29 cellular contexts compared by ENCODE assay signal in the genomic region with DNA sequence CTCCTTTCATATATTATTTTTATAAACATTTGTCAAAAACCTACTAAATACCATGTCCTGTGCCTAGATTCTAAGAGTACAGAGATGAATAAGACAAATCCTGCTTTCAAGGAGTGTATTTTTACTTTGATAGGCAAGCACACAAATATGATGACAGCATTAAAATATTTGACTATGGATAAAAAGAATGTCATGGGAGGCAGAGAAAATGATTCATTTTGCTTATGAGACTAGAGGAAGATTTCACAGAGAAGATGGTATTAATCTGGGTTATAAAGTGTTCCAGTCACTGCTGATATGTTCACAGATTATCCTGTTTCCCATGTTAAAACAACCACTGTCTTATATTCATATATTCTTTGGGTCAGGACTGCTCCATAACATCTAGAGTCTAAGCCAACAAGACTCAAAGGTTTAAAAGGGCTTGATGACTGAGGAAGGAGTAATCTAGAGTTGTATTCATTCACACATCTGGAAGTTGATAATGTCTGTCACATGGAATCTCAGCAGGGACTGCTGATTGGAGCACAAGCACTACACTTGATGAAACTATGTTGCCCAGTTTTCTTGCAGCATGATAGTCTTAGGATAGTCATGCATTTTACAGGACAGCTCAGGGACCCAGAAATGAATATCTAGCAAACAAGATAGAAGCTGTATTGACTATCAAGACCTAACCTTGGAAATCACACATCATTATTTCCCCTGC.
DNase-seq lines count a peak whose midpoint lies in the region; ATAC-seq and TF ChIP-seq lines count a peak whose summit lies in the region.
"Had no signal": no experiment of that assay in that cellular context is flagged by ENCODE, and none has a peak within 500 bp of the region (broad histone marks: within the 10 kb centered on the region; RNA-seq: fewer than 3 reads in every experiment).

No MANE protein-coding gene starts in this region.

- no peak for TF ChIP-seq CTCF in CD4-positive, alpha-beta T cell (IDR thresholded peaks at IDR 0.05)
- TF ChIP-seq CTCF in IMR-90 (conservative IDR thresholded peaks at IDR 0.05; ENCODE audit: low read depth, low read length), result no peak
- no peak for TF ChIP-seq CTCF in epithelial cell of esophagus (IDR thresholded peaks at IDR 0.05; ENCODE audit: insufficient read depth, low read depth, low read length, missing control alignments)

- no peak overlapping the region for H4K91ac ChIP-seq in IMR-90 (ENCODE audit: insufficient read depth, low read depth, low read length)

- H3K4me1 Mint-ChIP-seq in CD4-positive, alpha-beta T cell (ENCODE audit: low read depth), result peaks cover 64% of the 10 kb centered on the region
- H3K4me1 Mint-ChIP-seq: memory B cell, neural progenitor cell had no signal

- H3K14ac ChIP-seq in IMR-90 (replicated peaks; ENCODE audit: low read depth, low read length), result no peak overlapping the region

- no peak overlapping the region for H2AK9ac ChIP-seq in IMR-90 (replicated peaks; ENCODE audit: low read depth, low read length, poor library complexity)

- H4K5ac ChIP-seq in IMR-90 (ENCODE audit: low read depth, low read length), result no peak overlapping the region

- TF ChIP-seq POLR2A in IMR-90 (IDR thresholded peaks at IDR 0.05; ENCODE audit: low read depth, low read length), result no peak

- no peak overlapping the region for H3K4me3 Mint-ChIP-seq in CD4-positive, alpha-beta T cell
- H3K4me3 Mint-ChIP-seq: activated naive CD8-positive, alpha-beta T cell; central memory CD8-positive, alpha-beta T cell; endodermal cell; memory B cell; neural progenitor cell; stimulated activated naive CD8-positive, alpha-beta T cell treated with anti-CD3 and anti-CD28 coated beads, Interleukin-15, Interleukin-2, amounts not matched to agents 100 ng/mL and 50 ng/mL, for 24 hours had no signal

- no peaks in the 10 kb centered on the region for H4K20me1 ChIP-seq in IMR-90 (ENCODE audit: insufficient read depth, low read length)
- H4K20me1 ChIP-seq: BLaER1 had no signal

- TF ChIP-seq RAD21 in IMR-90 (IDR thresholded peaks at IDR 0.05; ENCODE audit: low read length), result no peak

- no peak for ATAC-seq in CD4-positive, alpha-beta T cell (ENCODE audit: poor library complexity)
- ATAC-seq in IMR-90 (ENCODE audit: low read depth) (peak; percentile 51), GM19324 (IDR thresholded peaks at IDR 0.05; ENCODE audit: low FRiP score, unreplicated experiment) (no peak), HG03108 (IDR thresholded peaks at IDR 0.05; ENCODE audit: unreplicated experiment) (no peak)
- ATAC-seq: esophagus mucosa, K562, left colon, right cardiac atrium had no signal

- no peak overlapping the region for H2BK120ac ChIP-seq in IMR-90 (ENCODE audit: low read depth, low read length)

- DNase-seq in CD4-positive, alpha-beta T cell, result no peak
- peak; percentile 46 for DNase-seq in IMR-90
- DNase-seq in epithelial cell of esophagus (ENCODE audit: low read depth), result peak; percentile 12
- peak; percentile 22 for DNase-seq in non-pigmented ciliary epithelial cell (ENCODE audit: low read depth)
- no peak for DNase-seq in HEK293T (ENCODE audit: extremely low spot score)
- DNase-seq: activated CD4-positive, alpha-beta T cell treated with anti-CD3 and anti-CD28 coated beads for 48 hours; activated effector memory CD4-positive, alpha-beta T cell treated with Interleukin-2 at 50 U/mL for 16 hours; activated T-cell treated with anti-CD3 and anti-CD28 coated beads, Interleukin-2, amount 50 U/mL, for 1 hour; endodermal cell; GDM1; hypothalamus; left colon; NCI-H1092; NCI-H1694; posterior cingulate gyrus; right cardiac atrium; spleen; stimulated activated CD8-positive, alpha-beta memory T cell treated with anti-CD3 and anti-CD28 coated beads, Interleukin-4, amount 100 ng/mL, for 48 hours; testis had no signal

- no peaks in the 10 kb centered on the region for H3K36me3 ChIP-seq in IMR-90 (ENCODE audit: control insufficient read depth, insufficient read depth, low read length)
- H3K36me3 ChIP-seq: BLaER1, neural progenitor cell, spleen had no signal

- no peaks in the 10 kb centered on the region for H3K27me3 Mint-ChIP-seq in CD4-positive, alpha-beta T cell
- H3K27me3 Mint-ChIP-seq: activated naive CD8-positive, alpha-beta T cell; central memory CD8-positive, alpha-beta T cell; memory B cell; stimulated activated naive CD8-positive, alpha-beta T cell treated with anti-CD3 and anti-CD28 coated beads, Interleukin-15, Interleukin-2, amounts not matched to agents 100 ng/mL and 50 ng/mL, for 24 hours had no signal

- in situ Hi-C loops in IMR-90 (cut with MboI; ENCODE audit: low sequenced_read_pairs), result no loop called here

- H3K56ac ChIP-seq in IMR-90 (ENCODE audit: extremely low read depth, insufficient read depth, low read length), result no peak overlapping the region

- H3K79me1 ChIP-seq in IMR-90 (ENCODE audit: low read depth in 1 of 2, low read length in 2 of 2), result no peaks in the 10 kb centered on the region

- no peaks in the 10 kb centered on the region for H3K9me1 ChIP-seq in IMR-90 (ENCODE audit: insufficient read depth, low read length)

- POLR2A ChIA-PET in CD4-positive, alpha-beta T cell (lab: Charles Lee), result no interaction called here
- POLR2A ChIA-PET in IMR-90 (lab: Charles Lee; ENCODE audit: unreplicated experiment) (no interaction called here), HEK293T (lab: Yijun Ruan, JAX) (no interaction called here)

- no peak overlapping the region; the same call in 1 of the 2 replicates for H3K18ac ChIP-seq in IMR-90 (ENCODE audit: low read depth, low read length)

- no TSS peak for BruUV-seq in IMR-90 (replicated peaks; lab: Mats Ljungman, UMichigan)

- H3K9ac ChIP-seq in IMR-90 (ENCODE audit: low read depth, low read length), result no peak overlapping the region
- H3K9ac ChIP-seq: BLaER1, neural progenitor cell had no signal

- no peak overlapping the region for H3K4me2 ChIP-seq in IMR-90 (ENCODE audit: low read depth, low read length)
- H3K4me2 ChIP-seq: BLaER1, neural progenitor cell had no signal

- H3K9me3 Mint-ChIP-seq in CD4-positive, alpha-beta T cell, result peaks cover 3% of the 10 kb centered on the region
- H3K9me3 Mint-ChIP-seq: endodermal cell; neural progenitor cell; stimulated activated naive CD8-positive, alpha-beta T cell treated with anti-CD3 and anti-CD28 coated beads, Interleukin-15, Interleukin-2, amounts not matched to agents 100 ng/mL and 50 ng/mL, for 24 hours had no signal

- no peaks in the 10 kb centered on the region; the same call in 1 of the 2 replicates for H3K4me1 ChIP-seq in IMR-90 (ENCODE audit: control insufficient read depth, insufficient read depth, low read length)
- H3K4me1 ChIP-seq: spleen, testis had no signal

- peak overlapping the region; percentile 29 for H3K27ac Mint-ChIP-seq in CD4-positive, alpha-beta T cell
- H3K27ac Mint-ChIP-seq: endodermal cell; memory B cell; neural progenitor cell; stimulated activated naive CD8-positive, alpha-beta T cell treated with anti-CD3 and anti-CD28 coated beads, Interleukin-15, Interleukin-2, amounts not matched to agents 100 ng/mL and 50 ng/mL, for 24 hours had no signal

- no peak overlapping the region for H2AFZ ChIP-seq in IMR-90 (replicated peaks; ENCODE audit: low read length, poor library complexity)
- H2AFZ ChIP-seq: neural progenitor cell had no signal

- H3K4ac ChIP-seq in IMR-90 (ENCODE audit: low read depth, low read length), result no peak overlapping the region

- H3K27me3 ChIP-seq in CD4-positive, alpha-beta T cell (ENCODE audit: control insufficient read depth, insufficient read depth, low read length), result no peaks in the 10 kb centered on the region
- no peaks in the 10 kb centered on the region for H3K27me3 ChIP-seq in IMR-90 (ENCODE audit: control insufficient read depth, insufficient read depth, low read length)
- H3K27me3 ChIP-seq: BLaER1, neural progenitor cell, spleen, testis had no signal

- H2BK15ac ChIP-seq in IMR-90 (ENCODE audit: low read depth, low read length), result no peak overlapping the region

- H3K27ac ChIP-seq in CD4-positive, alpha-beta T cell (ENCODE audit: low read depth, low read length), result no peak overlapping the region
- H3K27ac ChIP-seq in IMR-90 (ENCODE audit: insufficient read depth, low read length), result no peak overlapping the region
- H3K27ac ChIP-seq: BLaER1, neural progenitor cell, spleen, testis had no signal

- H4K8ac ChIP-seq in IMR-90 (ENCODE audit: low read depth in 2 of 2, low read length in 2 of 2), result no peak overlapping the region

- H2BK20ac ChIP-seq in IMR-90 (ENCODE audit: low read depth, low read length), result no peak overlapping the region

- H3K4me3 ChIP-seq in IMR-90 (ENCODE audit: insufficient read depth, low read depth, low read length), result no peak overlapping the region
- H3K4me3 ChIP-seq in epithelial cell of esophagus (ENCODE audit: low read length), result no peak overlapping the region
- H3K4me3 ChIP-seq: BLaER1, K562, neural progenitor cell, spleen, testis had no signal

- no peak overlapping the region for H2AK5ac ChIP-seq in IMR-90 (ENCODE audit: low read depth, low read length)

- dilution Hi-C loops in IMR-90 (cut with HindIII; ENCODE audit: low sequenced_read_pairs, unreplicated experiment), result no loop called here

- peaks cover 64% of the 10 kb centered on the region for H3K36me3 Mint-ChIP-seq in CD4-positive, alpha-beta T cell (ENCODE audit: low read depth)
- H3K36me3 Mint-ChIP-seq: memory B cell, neural progenitor cell had no signal

- no peaks in the 10 kb centered on the region for H3K9me3 ChIP-seq in CD4-positive, alpha-beta T cell (ENCODE audit: control insufficient read depth, low read length)
- H3K9me3 ChIP-seq in IMR-90 (ENCODE audit: control insufficient read depth, insufficient read depth, low read length), result no peaks in the 10 kb centered on the region
- H3K9me3 ChIP-seq: BLaER1, testis had no signal

- H3K23ac ChIP-seq in IMR-90 (ENCODE audit: low read depth, low read length), result no peak overlapping the region; the same call in 1 of the 2 replicates

- CTCF ChIA-PET in CD4-positive, alpha-beta T cell (lab: Charles Lee), result no interaction called here
- CTCF ChIA-PET in IMR-90 (lab: Yijun Ruan, JAX), result interaction anchor here (1.4 kb wide), 1 partner anchor 28 kb away, joined by 3 read pairs; no protein-coding TSS in a partner anchor
- CTCF ChIA-PET in HEK293T (lab: Yijun Ruan, JAX), result no interaction called here

- no peak overlapping the region for H2BK5ac ChIP-seq in IMR-90 (ENCODE audit: low read depth, low read length, poor library complexity, severe bottlenecking)

- intact Hi-C loops in CD4-positive, alpha-beta T cell (cut with DNase I, micrococcal nuclease), result no loop called here
- intact Hi-C loops in IMR-90 (cut with micrococcal nuclease), result no loop called here

TF ChIP-seq in IMR-90, 13 proteins besides CTCF, POLR2A, EP300 and RAD21 (continues in another document):
- TF ChIP-seq RFX5 (IDR thresholded peaks at IDR 0.05; ENCODE audit: low read depth, low read length), result no peak
- no peak for TF ChIP-seq MXI1 (IDR thresholded peaks at IDR 0.05; ENCODE audit: borderline replicate concordance, low read depth, low read length)
- no peak for TF ChIP-seq SMC3 (IDR thresholded peaks at IDR 0.05; ENCODE audit: low read depth, low read length)

TF ChIP-seq in HEK293T, 16 proteins besides CTCF, POLR2A, EP300 and RAD21:
- no peak for TF ChIP-seq LEF1 (IDR thresholded peaks at IDR 0.05; ENCODE audit: borderline replicate concordance)
- no peak for TF ChIP-seq ZNF384 (IDR thresholded peaks at IDR 0.05)
- no peak for TF ChIP-seq FOXA1 (IDR thresholded peaks at IDR 0.05)

Comparison
In these comparisons a context has a peak if more than half of its experiments do, and no peak if none do; other contexts are left out.
1. DNase-seq: peak in IMR-90 (single experiment), epithelial cell of esophagus (single experiment) and non-pigmented ciliary epithelial cell (single experiment); none in CD4-positive, alpha-beta T cell (0 of 10) and HEK293T (single experiment).